Comparison of ENCODE assay signal across 30 cellular contexts in genomic region chr2:10419553-10420257, GRCh38.
"Had no signal": no experiment of that assay in that cellular context is flagged by ENCODE, and none has a peak within 500 bp of the region (broad histone marks: within the 10 kb centered on the region; RNA-seq: fewer than 3 reads in every experiment).

No MANE protein-coding gene starts in this region.

- H3K4me1 Mint-ChIP-seq: activated naive CD4-positive, alpha-beta T cell treated with anti-CD3 and anti-CD28 coated beads, Interleukin-2, amount 50 U/mL, for 24 hours; activated T-helper 17 cell treated with anti-CD3 and anti-CD28 coated beads, Interleukin-2, amount 50 U/mL, for 72 hours had no signal

- H3K36me3 Mint-ChIP-seq: activated naive CD4-positive, alpha-beta T cell treated with anti-CD3 and anti-CD28 coated beads, Interleukin-2, amount 50 U/mL, for 24 hours; activated naive CD8-positive, alpha-beta T cell treated with anti-CD3 and anti-CD28 coated beads, Interleukin-2, amount 10 ng/mL, durations not matched to agents 7 days and 5 days had no signal

- H3K4me3 Mint-ChIP-seq: activated CD4-positive, alpha-beta T cell treated with anti-CD3 and anti-CD28 coated beads, Interleukin-2, amount 10 ng/mL, durations not matched to agents 24 days and 14 days; activated CD8-positive, alpha-beta T cell treated with anti-CD3 and anti-CD28 coated beads for 36 hours; activated naive CD4-positive, alpha-beta T cell treated with anti-CD3 and anti-CD28 coated beads, Interleukin-2, amount 50 U/mL, for 24 hours; activated naive CD8-positive, alpha-beta T cell treated with anti-CD3 and anti-CD28 coated beads, Interleukin-2, amount 10 ng/mL, durations not matched to agents 7 days and 5 days; activated T-cell treated with anti-CD3 and anti-CD28 coated beads, Interleukin-2, amount 50 U/mL, for 72 hours; activated T-helper 17 cell treated with anti-CD3 and anti-CD28 coated beads, Interleukin-2, amount 50 U/mL, for 72 hours; T-helper 1 cell treated with Interleukin-12 subunit alpha and Interleukin-12 subunit beta and Interleukin-4 antibody, amounts not matched to agents 30 μg/mL and 1 μg/mL, for 36 hours; T-helper 2 cell treated with Interferon-gamma antibody and Interleukin-4, amounts not matched to agents 5 μg/mL and 100 μg/mL, for 36 hours had no signal

- H3K36me3 ChIP-seq: breast epithelium, SJCRH30 had no signal

- DNase-seq: activated CD4-positive, alpha-beta T cell treated with anti-CD3 and anti-CD28 coated beads, Interleukin-2, amount 10 ng/mL, durations not matched to agents 24 days and 14 days; activated CD4-positive, alpha-beta T cell treated with anti-CD3 and anti-CD28 coated beads, Interleukin-2, amount 50 U/mL, for 4 hours; activated CD8-positive, alpha-beta T cell treated with anti-CD3 and anti-CD28 coated beads for 36 hours; activated gamma-delta T cell; activated naive CD4-positive, alpha-beta T cell treated with Interleukin-2 at 50 U/mL for 16 hours; activated naive CD8-positive, alpha-beta T cell treated with anti-CD3 and anti-CD28 coated beads, Interleukin-2, amount 10 ng/mL, durations not matched to agents 7 days and 5 days; activated T-cell treated with anti-CD3 and anti-CD28 coated beads, Interleukin-2, amount 50 U/mL, for 1 hour; activated T-cell treated with anti-CD3 and anti-CD28 coated beads, Interleukin-2, amount 50 U/mL, for 72 hours; amygdala; body of pancreas; Karpas-422; KBM-7; NCI-H1048; NCI-H1105 treated with DMSO at 0.1 percent for 48 hours; NCI-H1436 treated with DMSO at 0.1 percent for 48 hours; NCI-H1694 treated with DMSO at 0.1 percent for 48 hours; NCI-H2029; NCI-H345; NCI-H524 treated with DMSO at 0.1 percent for 48 hours; Peyer's patch; RPMI8226; SJCRH30 had no signal

- H3K27ac Mint-ChIP-seq: activated CD4-positive, alpha-beta T cell treated with anti-CD3 and anti-CD28 coated beads, Interleukin-2, amount 10 ng/mL, durations not matched to agents 24 days and 14 days; activated CD8-positive, alpha-beta T cell treated with anti-CD3 and anti-CD28 coated beads for 36 hours; activated naive CD4-positive, alpha-beta T cell treated with anti-CD3 and anti-CD28 coated beads, Interleukin-2, amount 50 U/mL, for 24 hours; activated naive CD8-positive, alpha-beta T cell treated with anti-CD3 and anti-CD28 coated beads, Interleukin-2, amount 10 ng/mL, durations not matched to agents 7 days and 5 days; activated T-cell treated with anti-CD3 and anti-CD28 coated beads, Interleukin-2, amount 50 U/mL, for 72 hours; activated T-helper 17 cell treated with anti-CD3 and anti-CD28 coated beads, Interleukin-2, amount 50 U/mL, for 72 hours; T-helper 1 cell treated with Interleukin-12 subunit alpha and Interleukin-12 subunit beta and Interleukin-4 antibody, amounts not matched to agents 30 μg/mL and 1 μg/mL, for 36 hours; T-helper 2 cell treated with Interferon-gamma antibody and Interleukin-4, amounts not matched to agents 5 μg/mL and 100 μg/mL, for 36 hours had no signal

- H3K9me3 ChIP-seq: body of pancreas, breast epithelium, Peyer's patch, SJCRH30 had no signal

- H3K27me3 Mint-ChIP-seq: activated CD4-positive, alpha-beta T cell treated with anti-CD3 and anti-CD28 coated beads, Interleukin-2, amount 10 ng/mL, durations not matched to agents 24 days and 14 days; activated CD8-positive, alpha-beta T cell treated with anti-CD3 and anti-CD28 coated beads for 36 hours; activated naive CD4-positive, alpha-beta T cell treated with anti-CD3 and anti-CD28 coated beads, Interleukin-2, amount 50 U/mL, for 24 hours; activated naive CD8-positive, alpha-beta T cell treated with anti-CD3 and anti-CD28 coated beads, Interleukin-2, amount 10 ng/mL, durations not matched to agents 7 days and 5 days; activated T-helper 17 cell treated with anti-CD3 and anti-CD28 coated beads, Interleukin-2, amount 50 U/mL, for 72 hours had no signal

- ATAC-seq: activated CD8-positive, alpha-beta T cell treated with anti-CD3 and anti-CD28 coated beads for 36 hours; activated T-cell treated with anti-CD3 and anti-CD28 coated beads, Interleukin-2, amount 50 U/mL, for 72 hours; activated T-helper 17 cell treated with anti-CD3 and anti-CD28 coated beads, Interleukin-2, amount 50 U/mL, for 72 hours; body of pancreas had no signal

- FAIRE-seq: astrocyte, TTC549 had no signal

- H3K4me3 ChIP-seq: body of pancreas, breast epithelium, Peyer's patch, SJCRH30, SK-N-MC had no signal

- H3K4me1 ChIP-seq: breast epithelium had no signal

- H3K27me3 ChIP-seq: body of pancreas, breast epithelium, Peyer's patch, SJCRH30 had no signal

- H3K9me3 Mint-ChIP-seq: activated CD4-positive, alpha-beta T cell treated with anti-CD3 and anti-CD28 coated beads, Interleukin-2, amount 10 ng/mL, durations not matched to agents 24 days and 14 days; activated CD8-positive, alpha-beta T cell treated with anti-CD3 and anti-CD28 coated beads for 36 hours; activated naive CD4-positive, alpha-beta T cell treated with anti-CD3 and anti-CD28 coated beads, Interleukin-2, amount 50 U/mL, for 24 hours; activated naive CD8-positive, alpha-beta T cell treated with anti-CD3 and anti-CD28 coated beads, Interleukin-2, amount 10 ng/mL, durations not matched to agents 7 days and 5 days; activated T-cell treated with anti-CD3 and anti-CD28 coated beads, Interleukin-2, amount 50 U/mL, for 72 hours; activated T-helper 17 cell treated with anti-CD3 and anti-CD28 coated beads, Interleukin-2, amount 50 U/mL, for 72 hours; T-helper 1 cell treated with Interleukin-12 subunit alpha and Interleukin-12 subunit beta and Interleukin-4 antibody, amounts not matched to agents 30 μg/mL and 1 μg/mL, for 36 hours; T-helper 2 cell treated with Interferon-gamma antibody and Interleukin-4, amounts not matched to agents 5 μg/mL and 100 μg/mL, for 36 hours had no signal

- H3K27ac ChIP-seq: body of pancreas, breast epithelium, Peyer's patch, SJCRH30, SK-N-MC had no signal
